In the genomic region with DNA sequence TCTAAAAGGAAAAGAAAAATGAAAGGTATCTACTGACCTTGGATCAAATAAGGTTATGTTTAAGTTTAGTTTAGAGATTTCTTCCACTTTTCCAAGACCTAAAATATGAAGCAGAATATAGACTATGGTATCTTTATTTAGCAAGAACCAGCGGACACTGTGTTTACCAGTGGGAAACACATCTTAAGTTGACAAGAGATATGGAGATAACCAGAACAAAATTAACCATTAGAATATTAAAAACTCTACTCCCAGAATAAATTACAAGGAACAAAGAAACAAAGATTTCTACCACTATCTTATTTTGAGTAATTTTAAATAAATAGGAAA, we compare ENCODE assay signal across 33 cellular contexts.
"Had no signal": no experiment of that assay in that cellular context is flagged by ENCODE, and none has a peak within 500 bp of the region (broad histone marks: within the 10 kb centered on the region; RNA-seq: fewer than 3 reads in every experiment).

No MANE protein-coding gene starts in this region.

- H3K9me3 ChIP-seq: body of pancreas, breast epithelium had no signal

- ATAC-seq: activated naive CD4-positive, alpha-beta T cell treated with anti-CD3 and anti-CD28 coated beads, Interleukin-2, amount 50 U/mL, for 72 hours; activated naive CD8-positive, alpha-beta T cell treated with anti-CD3 and anti-CD28 coated beads, Interleukin-2, amount 50 U/mL, for 24 hours; activated T-cell treated with anti-CD3 and anti-CD28 coated beads, Interleukin-2, amount 50 U/mL, for 4 hours; activated T-cell treated with anti-CD3 and anti-CD28 coated beads, Interleukin-2, amount 50 U/mL, for 72 hours; activated T-helper 17 cell treated with anti-CD3 and anti-CD28 coated beads, Interleukin-2, amount 50 U/mL, for 72 hours; body of pancreas had no signal

- FAIRE-seq: astrocyte, bronchial epithelial cell had no signal

- DNase-seq: activated effector memory CD4-positive, alpha-beta T cell treated with anti-CD3 and anti-CD28 coated beads, Interleukin-2, amount 50 U/mL, for 16 hours; activated effector memory CD4-positive, alpha-beta T cell treated with Interleukin-2 at 50 U/mL for 16 hours; activated gamma-delta T cell; activated gamma-delta T cell treated with Interleukin-2 at 50 U/mL for 16 hours; activated naive CD4-positive, alpha-beta T cell; activated naive CD4-positive, alpha-beta T cell treated with anti-CD3 and anti-CD28 coated beads for 36 hours; activated naive CD4-positive, alpha-beta T cell treated with anti-CD3 and anti-CD28 coated beads, Interleukin-2, amount 10 ng/mL, durations not matched to agents 7 days and 5 days; activated naive CD4-positive, alpha-beta T cell treated with anti-CD3 and anti-CD28 coated beads, Interleukin-2, amount 50 U/mL, for 16 hours; activated naive CD4-positive, alpha-beta T cell treated with Interleukin-2 at 50 U/mL for 16 hours; activated naive CD8-positive, alpha-beta T cell treated with anti-CD3 and anti-CD28 coated beads for 36 hours; activated naive CD8-positive, alpha-beta T cell treated with anti-CD3 and anti-CD28 coated beads, Interleukin-2, amount 10 ng/mL, durations not matched to agents 7 days and 5 days; activated naive CD8-positive, alpha-beta T cell treated with anti-CD3 and anti-CD28 coated beads, Interleukin-2, amount 50 U/mL, for 24 hours; activated T-cell treated with anti-CD3 and anti-CD28 coated beads, Interleukin-2, amount 50 U/mL, for 24 hours; activated T-cell treated with anti-CD3 and anti-CD28 coated beads, Interleukin-2, amount 50 U/mL, for 4 hours; activated T-cell treated with anti-CD3 and anti-CD28 coated beads, Interleukin-2, amount 50 U/mL, for 48 hours; activated T-cell treated with anti-CD3 and anti-CD28 coated beads, Interleukin-2, amount 50 U/mL, for 72 hours; adrenal gland; amniotic stem cell; amygdala; anterior cingulate cortex; aorta; body of pancreas; brain microvascular endothelial cell; caudate nucleus; central memory CD4-positive, alpha-beta T cell; cerebellar nuclear complex had no signal

- H3K27ac ChIP-seq: adrenal gland, ascending aorta, body of pancreas, brain microvascular endothelial cell, breast epithelium, cardiac muscle cell had no signal

- H3K36me3 ChIP-seq: adrenal gland, ascending aorta, brain microvascular endothelial cell, breast epithelium, cardiac muscle cell had no signal

- H3K4me3 ChIP-seq: adrenal gland, ascending aorta, body of pancreas, breast epithelium, cardiac muscle cell had no signal

- H3K4me1 ChIP-seq: adrenal gland, body of pancreas, breast epithelium had no signal

- H3K27me3 ChIP-seq: adrenal gland, ascending aorta, body of pancreas, brain microvascular endothelial cell, breast epithelium, cardiac muscle cell had no signal
